Comparison of ENCODE assay signal across 21 cellular contexts in genomic region chr9:118028225-118028624, GRCh38.
"Had no signal": no experiment of that assay in that cellular context is flagged by ENCODE, and none has a peak within 500 bp of the region (broad histone marks: within the 10 kb centered on the region; RNA-seq: fewer than 3 reads in every experiment).

No MANE protein-coding gene starts in this region.

- DNase-seq: IMR-90, Karpas-422, KG1, MG63, NCI-H1092, NCI-H1105 treated with DMSO at 0.1 percent for 48 hours, NCI-H1417 treated with DMSO at 0.1 percent for 48 hours, NCI-H146, NCI-H1694 treated with DMSO at 0.1 percent for 48 hours, NCI-H1930, NCI-H2081, NCI-H2107, NCI-H345, NCI-H446 treated with DMSO at 0.1 percent for 48 hours, NCI-H510A treated with DMSO at 0.1 percent for 48 hours, NCI-H69, NCI-H774, Right ventricle myocardium superior, RPMI8226, SIG-M5, T-helper 1 cell had no signal
